In genomic region chr6:169589699-169590257, GRCh38 we compare ENCODE assay signal across 8 cellular contexts.
DNase-seq lines count a peak whose midpoint lies in the region; ATAC-seq and TF ChIP-seq lines count a peak whose summit lies in the region.

No MANE protein-coding gene starts in this region.

- no peaks in the 10 kb centered on the region for H3K27me3 Mint-ChIP-seq in chondrocyte (ENCODE audit: low read depth)
- H3K27me3 Mint-ChIP-seq in stimulated activated naive B cell treated with anti-CD40 and anti-IgM and Interleukin-4, amounts not matched to agents 10 μg/mL and 1 μg/mL and 100 μg/mL, for 72 hours = no peaks in the 10 kb centered on the region

- peaks cover 20% of the 10 kb centered on the region for H3K4me1 Mint-ChIP-seq in chondrocyte (ENCODE audit: low read depth)
- H3K4me1 Mint-ChIP-seq in stimulated activated naive B cell treated with anti-CD40 and anti-IgM and Interleukin-4, amounts not matched to agents 10 μg/mL and 1 μg/mL and 100 μg/mL, for 72 hours = peaks cover 32 to 51% of the 10 kb centered on the region in 2 donors

- H3K36me3 Mint-ChIP-seq in chondrocyte (ENCODE audit: low read depth) = peaks cover 2% of the 10 kb centered on the region
- H3K36me3 Mint-ChIP-seq in stimulated activated naive B cell treated with anti-CD40 and anti-IgM and Interleukin-4, amounts not matched to agents 10 μg/mL and 1 μg/mL and 100 μg/mL, for 72 hours = peaks cover 12 to 16% of the 10 kb centered on the region in 2 donors

- peak overlapping the region; percentile 37 for H3K27ac Mint-ChIP-seq in chondrocyte (ENCODE audit: unreplicated experiment)
- peak overlapping the region; percentile 4 for H3K27ac Mint-ChIP-seq in stimulated activated naive B cell treated with anti-CD40 and anti-IgM and Interleukin-4, amounts not matched to agents 10 μg/mL and 1 μg/mL and 100 μg/mL, for 72 hours

- DNase-seq in GM03348 (ENCODE audit: low spot score) = peak; percentile 31
- DNase-seq in HK-2 (ENCODE audit: unreplicated experiment) = peak; percentile 10
- DNase-seq in chondrocyte (ENCODE audit: low spot score) = no peak
- peak; percentile 13 for DNase-seq in stimulated activated naive B cell treated with anti-CD40 and anti-IgM and Interleukin-4, amounts not matched to agents 10 μg/mL and 1 μg/mL and 100 μg/mL, for 72 hours
- no peak for DNase-seq in NCI-H82 treated with DMSO at 0.1 percent for 48 hours (lab: John Stamatoyannopoulos, UW; ENCODE audit: unreplicated experiment)
- no peak for DNase-seq in stimulated activated CD4-positive, alpha-beta T cell treated with anti-CD3 and anti-CD28 coated beads, Interleukin-2, amount 100 ng/mL, for 24 hours
- no peak for DNase-seq in GM19240 (ENCODE audit: insufficient read length, low spot score)

- peak; percentile 82 for ATAC-seq in GM21390 (IDR thresholded peaks at IDR 0.05; ENCODE audit: unreplicated experiment)
- peak; percentile 89 to 91 for ATAC-seq in stimulated activated naive B cell treated with anti-CD40 and anti-IgM and Interleukin-4, amounts not matched to agents 10 μg/mL and 1 μg/mL and 100 μg/mL, for 72 hours (replicated peaks)

- peaks cover 8% of the 10 kb centered on the region for H3K9me3 Mint-ChIP-seq in chondrocyte (ENCODE audit: low read depth)
- peaks cover 6 to 9% of the 10 kb centered on the region in 2 donors for H3K9me3 Mint-ChIP-seq in stimulated activated naive B cell treated with anti-CD40 and anti-IgM and Interleukin-4, amounts not matched to agents 10 μg/mL and 1 μg/mL and 100 μg/mL, for 72 hours

- no peak overlapping the region for H3K4me3 Mint-ChIP-seq in chondrocyte (ENCODE audit: unreplicated experiment)
- peak overlapping the region; percentile 10 to 38 for H3K4me3 Mint-ChIP-seq in stimulated activated naive B cell treated with anti-CD40 and anti-IgM and Interleukin-4, amounts not matched to agents 10 μg/mL and 1 μg/mL and 100 μg/mL, for 72 hours

- no peak for TF ChIP-seq CTCF in chondrocyte (IDR thresholded peaks at IDR 0.05)

Comparison
In these comparisons a context has a peak if more than half of its experiments do, and no peak if none do; other contexts are left out.
1. DNase-seq: peak in GM03348 (single experiment), HK-2 (single experiment) and stimulated activated naive B cell treated with anti-CD40 and anti-IgM and Interleukin-4, amounts not matched to agents 10 μg/mL and 1 μg/mL and 100 μg/mL, for 72 hours (single experiment); none in chondrocyte (single experiment), NCI-H82 treated with DMSO at 0.1 percent for 48 hours (single experiment), stimulated activated CD4-positive, alpha-beta T cell treated with anti-CD3 and anti-CD28 coated beads, Interleukin-2, amount 100 ng/mL, for 24 hours (0 of 2) and GM19240 (single experiment).